In the genomic region with DNA sequence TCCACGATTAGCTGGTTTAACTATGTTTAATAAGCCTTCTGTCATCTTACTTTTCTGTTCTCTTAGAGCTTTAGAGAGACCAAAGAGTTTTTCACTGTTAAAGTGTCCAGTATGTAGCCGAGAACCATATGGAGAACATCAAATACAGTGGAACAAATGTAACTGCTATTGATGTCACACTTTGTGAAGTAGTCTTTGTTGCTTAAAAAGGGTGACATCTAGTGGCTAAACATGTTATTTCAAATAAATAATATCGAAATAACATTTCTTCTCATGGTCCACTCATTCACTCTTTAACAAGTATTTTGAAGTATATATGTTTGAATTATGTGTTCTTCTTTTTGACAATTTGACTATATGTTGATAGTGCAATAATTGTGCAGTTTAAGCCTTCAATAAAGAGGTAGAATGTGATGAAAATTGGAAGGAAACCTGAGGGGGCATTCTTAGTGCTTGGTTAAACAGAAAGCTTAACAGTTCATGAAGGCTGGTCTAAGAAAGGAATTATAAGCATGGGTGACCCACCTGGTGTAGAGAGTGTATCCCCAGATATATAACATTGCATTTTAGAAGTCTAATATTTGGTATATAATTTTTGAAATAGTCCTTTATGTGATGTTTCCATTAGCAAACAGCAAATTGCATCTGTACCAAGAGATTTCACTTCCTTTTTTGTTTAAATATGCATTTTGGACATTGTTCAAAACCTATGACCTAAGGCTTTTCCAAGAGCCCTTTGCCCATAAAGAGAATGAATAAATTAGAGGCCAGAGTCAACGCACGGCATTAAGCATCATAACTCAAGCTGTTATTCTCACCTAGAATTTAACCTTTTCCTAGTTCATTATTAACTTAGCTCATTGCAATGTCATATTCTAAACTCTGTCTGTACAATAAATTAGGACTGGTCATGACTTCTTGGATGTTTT, we compare ENCODE assay signal across 8 cellular contexts.
A peak's percentile ranks its signal among the peaks of the same experiment; 100 is the strongest.
DNase-seq lines count a peak whose midpoint lies in the region; ATAC-seq and TF ChIP-seq lines count a peak whose summit lies in the region.

No MANE protein-coding gene starts in this region.

- H3K4me1 Mint-ChIP-seq in glutamatergic neuron (ENCODE audit: low read depth, unreplicated experiment): no peaks in the 10 kb centered on the region

- peak overlapping the region; percentile 39 for H2AFZ ChIP-seq in SU-DHL-6 (ENCODE audit: low read depth, low read length, severe bottlenecking)

- DNase-seq in NCI-H2107 treated with DMSO at 0.1 percent for 48 hours (lab: John Stamatoyannopoulos, UW; ENCODE audit: unreplicated experiment) (peak; percentile 39), NCI-H2107 (lab: John Stamatoyannopoulos, UW) (no peak), Kasumi-1 (lab: John Stamatoyannopoulos, UW) (peak; percentile 91 to 97), glutamatergic neuron (no peak), 8988T (no peak), caudate nucleus (lab: John Stamatoyannopoulos, UW) (no peak)

- no peaks in the 10 kb centered on the region for H4K20me1 ChIP-seq in SU-DHL-6 (ENCODE audit: low read depth, low read length)

- H3K4me3 ChIP-seq in SU-DHL-6 (ENCODE audit: insufficient read depth, low read length, poor library complexity, severe bottlenecking): no peak overlapping the region

- peak; percentile 64 for ATAC-seq in GM21737 (IDR thresholded peaks at IDR 0.05; ENCODE audit: unreplicated experiment)

- no peaks in the 10 kb centered on the region for H3K36me3 ChIP-seq in SU-DHL-6 (ENCODE audit: low read length)

- TF ChIP-seq CTCF in SU-DHL-6 (IDR thresholded peaks at IDR 0.05; ENCODE audit: insufficient read depth, low read length, poor library complexity, severe bottlenecking) (peak; percentile 10), glutamatergic neuron (IDR thresholded peaks at IDR 0.05; ENCODE audit: partially characterized antibody, unreplicated experiment) (peak; percentile 69)

- no peak overlapping the region for H3K4me3 Mint-ChIP-seq in glutamatergic neuron (ENCODE audit: unreplicated experiment)

- no peaks in the 10 kb centered on the region for H3K9me2 ChIP-seq in SU-DHL-6 (replicated peaks; ENCODE audit: insufficient read depth, low read length)

- H3K9me3 Mint-ChIP-seq in glutamatergic neuron (ENCODE audit: unreplicated experiment): no peaks in the 10 kb centered on the region

- H3K79me2 ChIP-seq in SU-DHL-6 (ENCODE audit: insufficient read depth, low read length): no peaks in the 10 kb centered on the region

- H3K4me2 ChIP-seq in SU-DHL-6 (ENCODE audit: low read depth, low read length, poor library complexity, severe bottlenecking): peak overlapping the region; percentile 48

- H3K36me3 Mint-ChIP-seq in glutamatergic neuron (ENCODE audit: unreplicated experiment): no peaks in the 10 kb centered on the region

- H3K27me3 Mint-ChIP-seq in glutamatergic neuron (ENCODE audit: unreplicated experiment): no peaks in the 10 kb centered on the region

- H3K27ac ChIP-seq in SU-DHL-6 (ENCODE audit: low read depth, low read length): peak overlapping the region; percentile 13; the same call in 1 of the 2 replicates
- no peak overlapping the region for H3K27ac ChIP-seq in caudate nucleus (ENCODE audit: low read depth, low read length)

- peaks cover 5% of the 10 kb centered on the region; the same call in 1 of the 2 replicates for H3F3A ChIP-seq in SU-DHL-6 (ENCODE audit: insufficient read depth)

- no peak overlapping the region for H3K27ac Mint-ChIP-seq in glutamatergic neuron (ENCODE audit: unreplicated experiment)

- no peaks in the 10 kb centered on the region for H3K27me3 ChIP-seq in SU-DHL-6 (ENCODE audit: low read length)

- no peaks in the 10 kb centered on the region for H3K9me3 ChIP-seq in SU-DHL-6 (ENCODE audit: insufficient read depth, low read length)

- no peak overlapping the region for H3K9ac ChIP-seq in SU-DHL-6 (ENCODE audit: low read length)

Comparison
In these comparisons a context has a peak if more than half of its experiments do, and no peak if none do; other contexts are left out.
1. DNase-seq: peak in NCI-H2107 treated with DMSO at 0.1 percent for 48 hours (single experiment) and Kasumi-1 (2 of 2); none in NCI-H2107 (single experiment), glutamatergic neuron (single experiment), 8988T (single experiment) and caudate nucleus (0 of 61).